1 cellular context compared by ENCODE assay signal in the genomic region with DNA sequence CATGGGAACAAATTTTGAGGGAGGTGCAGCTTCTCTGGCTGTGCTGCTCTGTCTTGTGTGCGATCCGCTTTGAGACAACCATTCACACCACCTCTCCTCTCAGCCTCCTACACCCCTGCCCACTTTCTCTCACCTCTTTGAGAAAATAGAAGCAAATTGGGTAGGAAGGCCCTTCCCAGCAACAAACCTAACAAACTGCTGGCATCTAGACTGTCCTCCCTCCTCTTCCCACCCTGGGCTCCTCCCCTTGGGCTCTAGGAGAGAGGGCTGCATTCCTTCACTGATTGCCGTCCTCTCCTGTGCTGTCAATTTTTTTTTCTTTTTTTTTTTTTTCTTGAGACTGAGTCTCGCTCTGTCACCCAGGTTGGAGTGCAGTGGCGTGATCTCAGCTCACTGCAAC.
TF ChIP-seq lines count a peak whose summit lies in the region.

No MANE protein-coding gene starts in this region.

TF ChIP-seq in HEK293, 187 proteins besides CTCF, POLR2A, EP300 and RAD21 (continued from another document):
- TF ChIP-seq ZNF341 (tag by site-specific recombination; IDR thresholded peaks at IDR 0.05; ENCODE audit: low read depth) (peak; percentile 78), ZFHX2 (tag by site-specific recombination; conservative IDR thresholded peaks at IDR 0.05) (peak; percentile 61), ZNF391 (tag by site-specific recombination; IDR thresholded peaks at IDR 0.05; ENCODE audit: borderline replicate concordance, low read depth) (no peak), ZBTB17 (tag by site-specific recombination; IDR thresholded peaks at IDR 0.05) (0 out of 2 replicates have a peak, but pooled peaks have one; percentile 23), ZNF280D (tag by site-specific recombination; IDR thresholded peaks at IDR 0.05) (no peak), ZNF544 (tag by site-specific recombination; IDR thresholded peaks at IDR 0.05) (no peak), ZNF112 (tag by site-specific recombination; IDR thresholded peaks at IDR 0.05) (no peak)
- TF ChIP-seq, protein P1, sequence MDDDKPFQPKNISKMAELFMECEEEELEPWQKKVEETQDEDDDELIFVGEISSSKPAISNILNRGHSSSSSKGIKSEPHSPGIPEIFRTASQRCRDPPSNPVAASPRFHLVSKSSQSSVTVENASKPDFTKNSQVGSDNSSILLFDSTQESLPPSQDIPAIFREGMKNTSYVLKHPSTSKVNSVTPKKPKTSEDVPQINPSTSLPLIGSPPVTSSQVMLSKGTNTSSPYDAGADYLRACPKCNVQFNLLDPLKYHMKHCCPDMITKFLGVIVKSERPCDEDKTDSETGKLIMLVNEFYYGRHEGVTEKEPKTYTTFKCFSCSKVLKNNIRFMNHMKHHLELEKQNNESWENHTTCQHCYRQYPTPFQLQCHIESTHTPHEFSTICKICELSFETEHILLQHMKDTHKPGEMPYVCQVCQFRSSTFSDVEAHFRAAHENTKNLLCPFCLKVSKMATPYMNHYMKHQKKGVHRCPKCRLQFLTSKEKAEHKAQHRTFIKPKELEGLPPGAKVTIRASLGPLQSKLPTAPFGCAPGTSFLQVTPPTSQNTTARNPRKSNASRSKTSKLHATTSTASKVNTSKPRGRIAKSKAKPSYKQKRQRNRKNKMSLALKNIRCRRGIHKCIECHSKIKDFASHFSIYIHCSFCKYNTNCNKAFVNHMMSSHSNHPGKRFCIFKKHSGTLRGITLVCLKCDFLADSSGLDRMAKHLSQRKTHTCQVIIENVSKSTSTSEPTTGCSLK (tag by site-specific recombination; IDR thresholded peaks at IDR 0.05), result no peak
- TF ChIP-seq, protein P2, sequence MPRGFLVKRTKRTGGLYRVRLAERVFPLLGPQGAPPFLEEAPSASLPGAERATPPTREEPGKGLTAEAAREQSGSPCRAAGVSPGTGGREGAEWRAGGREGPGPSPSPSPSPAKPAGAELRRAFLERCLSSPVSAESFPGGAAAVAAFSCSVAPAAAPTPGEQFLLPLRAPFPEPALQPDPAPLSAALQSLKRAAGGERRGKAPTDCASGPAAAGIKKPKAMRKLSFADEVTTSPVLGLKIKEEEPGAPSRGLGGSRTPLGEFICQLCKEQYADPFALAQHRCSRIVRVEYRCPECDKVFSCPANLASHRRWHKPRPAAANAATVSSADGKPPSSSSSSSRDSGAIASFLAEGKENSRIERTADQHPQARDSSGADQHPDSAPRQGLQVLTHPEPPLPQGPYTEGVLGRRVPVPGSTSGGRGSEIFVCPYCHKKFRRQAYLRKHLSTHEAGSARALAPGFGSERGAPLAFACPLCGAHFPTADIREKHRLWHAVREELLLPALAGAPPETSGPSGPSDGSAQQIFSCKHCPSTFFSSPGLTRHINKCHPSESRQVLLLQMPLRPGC (tag by site-specific recombination; IDR thresholded peaks at IDR 0.05), result peak; percentile 70
- TF ChIP-seq, protein P3, sequence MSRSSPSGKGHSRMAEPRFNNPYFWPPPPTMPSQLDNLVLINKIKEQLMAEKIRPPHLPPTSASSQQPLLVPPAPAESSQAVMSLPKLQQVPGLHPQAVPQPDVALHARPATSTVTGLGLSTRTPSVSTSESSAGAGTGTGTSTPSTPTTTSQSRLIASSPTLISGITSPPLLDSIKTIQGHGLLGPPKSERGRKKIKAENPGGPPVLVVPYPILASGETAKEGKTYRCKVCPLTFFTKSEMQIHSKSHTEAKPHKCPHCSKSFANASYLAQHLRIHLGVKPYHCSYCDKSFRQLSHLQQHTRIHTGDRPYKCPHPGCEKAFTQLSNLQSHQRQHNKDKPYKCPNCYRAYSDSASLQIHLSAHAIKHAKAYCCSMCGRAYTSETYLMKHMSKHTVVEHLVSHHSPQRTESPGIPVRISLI (tag by site-specific recombination; IDR thresholded peaks at IDR 0.05), result peak; percentile 68; the same call in 1 of the 2 replicates
